2 cellular contexts compared by ENCODE assay signal in genomic region chr10:7475046-7475860, GRCh38.
TF ChIP-seq lines count a peak whose summit lies in the region.

No MANE protein-coding gene starts in this region.

TF ChIP-seq in SK-N-SH, 30 proteins besides CTCF, POLR2A, EP300 and RAD21 (continued from another document):
- TF ChIP-seq, protein P1, sequence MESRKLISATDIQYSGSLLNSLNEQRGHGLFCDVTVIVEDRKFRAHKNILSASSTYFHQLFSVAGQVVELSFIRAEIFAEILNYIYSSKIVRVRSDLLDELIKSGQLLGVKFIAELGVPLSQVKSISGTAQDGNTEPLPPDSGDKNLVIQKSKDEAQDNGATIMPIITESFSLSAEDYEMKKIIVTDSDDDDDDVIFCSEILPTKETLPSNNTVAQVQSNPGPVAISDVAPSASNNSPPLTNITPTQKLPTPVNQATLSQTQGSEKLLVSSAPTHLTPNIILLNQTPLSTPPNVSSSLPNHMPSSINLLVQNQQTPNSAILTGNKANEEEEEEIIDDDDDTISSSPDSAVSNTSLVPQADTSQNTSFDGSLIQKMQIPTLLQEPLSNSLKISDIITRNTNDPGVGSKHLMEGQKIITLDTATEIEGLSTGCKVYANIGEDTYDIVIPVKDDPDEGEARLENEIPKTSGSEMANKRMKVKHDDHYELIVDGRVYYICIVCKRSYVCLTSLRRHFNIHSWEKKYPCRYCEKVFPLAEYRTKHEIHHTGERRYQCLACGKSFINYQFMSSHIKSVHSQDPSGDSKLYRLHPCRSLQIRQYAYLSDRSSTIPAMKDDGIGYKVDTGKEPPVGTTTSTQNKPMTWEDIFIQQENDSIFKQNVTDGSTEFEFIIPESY (IDR thresholded peaks at IDR 0.05; ENCODE audit: borderline replicate concordance, low read depth), result no peak
- no peak for TF ChIP-seq MXI1 (IDR thresholded peaks at IDR 0.05; ENCODE audit: low read depth, low read length)

TF ChIP-seq in SK-N-SH treated with all-trans-retinoic acid at 6 μM for 48 hours, 23 proteins besides CTCF, POLR2A, EP300 and RAD21 (continued from another document):
- no peak for TF ChIP-seq ZFP3 (CRISPR knock-in tag; IDR thresholded peaks at IDR 0.05)
- no peak for TF ChIP-seq TCF4 (CRISPR knock-in tag; IDR thresholded peaks at IDR 0.05; ENCODE audit: borderline replicate concordance)
- TF ChIP-seq ZNF565 (CRISPR knock-in tag; conservative IDR thresholded peaks at IDR 0.05; ENCODE audit: low read depth), result no peak
- TF ChIP-seq, protein P2, sequence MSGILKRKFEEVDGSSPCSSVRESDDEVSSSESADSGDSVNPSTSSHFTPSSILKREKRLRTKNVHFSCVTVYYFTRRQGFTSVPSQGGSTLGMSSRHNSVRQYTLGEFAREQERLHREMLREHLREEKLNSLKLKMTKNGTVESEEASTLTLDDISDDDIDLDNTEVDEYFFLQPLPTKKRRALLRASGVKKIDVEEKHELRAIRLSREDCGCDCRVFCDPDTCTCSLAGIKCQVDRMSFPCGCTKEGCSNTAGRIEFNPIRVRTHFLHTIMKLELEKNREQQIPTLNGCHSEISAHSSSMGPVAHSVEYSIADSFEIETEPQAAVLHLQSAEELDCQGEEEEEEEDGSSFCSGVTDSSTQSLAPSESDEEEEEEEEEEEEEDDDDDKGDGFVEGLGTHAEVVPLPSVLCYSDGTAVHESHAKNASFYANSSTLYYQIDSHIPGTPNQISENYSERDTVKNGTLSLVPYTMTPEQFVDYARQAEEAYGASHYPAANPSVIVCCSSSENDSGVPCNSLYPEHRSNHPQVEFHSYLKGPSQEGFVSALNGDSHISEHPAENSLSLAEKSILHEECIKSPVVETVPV (CRISPR knock-in tag; IDR thresholded peaks at IDR 0.05), result no peak
- TF ChIP-seq SNAI2 (CRISPR knock-in tag; IDR thresholded peaks at IDR 0.05), result no peak
